ENCODE assay signal across 9 cellular contexts in the genomic region with DNA sequence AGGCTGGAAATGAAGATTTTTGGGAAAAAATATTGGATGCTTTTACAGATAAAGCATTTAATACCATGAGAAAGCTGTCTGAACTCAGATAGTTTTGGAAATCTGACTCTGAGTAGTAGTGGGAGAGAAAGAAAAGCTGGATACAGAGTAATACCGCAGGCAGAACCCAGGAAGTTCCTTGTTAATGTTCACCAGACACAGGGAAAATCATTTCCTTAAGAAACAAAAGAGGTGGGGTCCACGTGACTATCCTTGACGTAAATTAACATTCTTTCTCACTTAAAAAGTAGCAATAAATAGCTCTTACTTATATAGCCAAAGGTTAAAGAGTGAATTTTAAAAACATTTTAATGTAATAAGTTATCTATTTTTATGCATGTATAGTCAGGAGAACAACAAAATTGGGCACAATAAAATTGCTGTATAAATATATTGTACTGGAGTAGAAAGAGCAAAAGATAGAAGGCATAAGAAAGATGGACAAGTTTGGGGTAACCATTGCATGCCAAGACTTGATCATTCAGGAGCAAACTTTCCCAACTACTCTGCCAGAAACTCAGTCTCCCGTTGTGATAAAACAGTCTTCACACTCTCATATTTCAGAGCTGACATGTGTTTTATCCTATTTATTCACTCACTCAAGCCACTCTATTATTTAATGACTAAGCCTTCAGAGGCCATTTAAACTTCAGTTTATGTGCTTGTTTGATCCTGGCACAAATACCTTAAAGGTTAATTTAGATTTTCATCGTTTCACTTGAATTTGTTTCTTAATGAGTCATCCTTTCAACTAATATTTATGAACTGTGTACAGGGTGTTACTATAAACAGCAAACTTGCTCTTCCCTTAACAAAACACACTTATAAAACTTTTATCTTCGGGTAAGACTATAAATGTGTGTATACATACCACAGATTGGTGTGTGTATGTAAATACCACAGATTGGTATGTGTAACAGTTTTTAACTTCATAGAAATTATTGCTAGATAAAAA.
DNase-seq lines count a peak whose midpoint lies in the region; ATAC-seq and TF ChIP-seq lines count a peak whose summit lies in the region.
"Had no signal": no experiment of that assay in that cellular context is flagged by ENCODE, and none has a peak within 500 bp of the region (broad histone marks: within the 10 kb centered on the region; RNA-seq: fewer than 3 reads in every experiment).

No MANE protein-coding gene starts in this region.

- H3K27ac ChIP-seq in adrenal gland, result peak overlapping the region in 4 of 5 donors; percentile 8 to 78 (median 50)
- H3K27ac ChIP-seq in upper lobe of left lung, result peak overlapping the region in 3 of 4 donors; percentile 23 to 63 (median 31)
- H3K27ac ChIP-seq: thoracic aorta had no signal

- H3K9me3 ChIP-seq in adrenal gland (replicated peaks in 1 of 3) (no peaks in the 10 kb centered on the region), upper lobe of left lung (no peaks in the 10 kb centered on the region)
- H3K9me3 ChIP-seq: thoracic aorta had no signal

- peaks cover 13 to 33% of the 10 kb centered on the region in 2 donors for H3K4me1 ChIP-seq in adrenal gland (replicated peaks in 1 of 2)
- H3K4me1 ChIP-seq in upper lobe of left lung, result peaks cover 0 to 23% (median 13%) of the 10 kb centered on the region in 4 donors

- no peaks in the 10 kb centered on the region for H3K36me3 ChIP-seq in adrenal gland (replicated peaks in 1 of 2)
- H3K36me3 ChIP-seq in upper lobe of left lung, result no peaks in the 10 kb centered on the region
- H3K36me3 ChIP-seq: thoracic aorta had no signal

- no peak for TF ChIP-seq EP300 in upper lobe of left lung (IDR thresholded peaks at IDR 0.05)

- TF ChIP-seq CTCF in adrenal gland (IDR thresholded peaks at IDR 0.05) (no peak), upper lobe of left lung (IDR thresholded peaks at IDR 0.05) (no peak)

- 43 to 49% (median 46%) methylated on average over 6 of the region's 6 CpGs for WGBS in adrenal gland, 4 donors
- 29 to 31% methylated on average over 6 of the region's 6 CpGs for WGBS in upper lobe of left lung, 2 donors

- H3K4me3 ChIP-seq in adrenal gland (no peak overlapping the region), upper lobe of left lung (no peak overlapping the region)
- H3K4me3 ChIP-seq: thoracic aorta had no signal

- peak; percentile 66 for DNase-seq in NCI-H2107 treated with DMSO at 0.1 percent for 48 hours (lab: John Stamatoyannopoulos, UW; ENCODE audit: unreplicated experiment)
- no peak for DNase-seq in NCI-H2107 (lab: John Stamatoyannopoulos, UW)
- no peak for DNase-seq in adrenal gland
- peak; percentile 61 for DNase-seq in iris pigment epithelial cell (ENCODE audit: low read depth)
- DNase-seq in upper lobe of left lung, result no peak
- no peak for DNase-seq in NCI-H2196 (lab: John Stamatoyannopoulos, UW; ENCODE audit: unreplicated experiment)
- no peak for DNase-seq in activated CD8-positive, alpha-beta memory T cell treated with anti-CD3 and anti-CD28 coated beads, Interleukin-2, amount 50 U/mL, for 48 hours

- ATAC-seq in upper lobe of left lung (ENCODE audit: low FRiP score in 2 of 2), result no peak
- no peak for ATAC-seq in HG03469 (IDR thresholded peaks at IDR 0.05; ENCODE audit: unreplicated experiment)

- intact Hi-C loops in adrenal gland (cut with DNase I), result no loop called here

- H3K27me3 ChIP-seq in adrenal gland (no peaks in the 10 kb centered on the region), upper lobe of left lung (no peaks in the 10 kb centered on the region)

- no peak for TF ChIP-seq POLR2A in adrenal gland (IDR thresholded peaks at IDR 0.05)
- no peak for TF ChIP-seq POLR2A in upper lobe of left lung (IDR thresholded peaks at IDR 0.05)

Comparison
In these comparisons a context has a peak if more than half of its experiments do, and no peak if none do; other contexts are left out.
1. DNase-seq: peak in NCI-H2107 treated with DMSO at 0.1 percent for 48 hours (single experiment) and iris pigment epithelial cell (single experiment); none in NCI-H2107 (single experiment), adrenal gland (0 of 7), upper lobe of left lung (0 of 2), NCI-H2196 (single experiment) and activated CD8-positive, alpha-beta memory T cell treated with anti-CD3 and anti-CD28 coated beads, Interleukin-2, amount 50 U/mL, for 48 hours (single experiment).